Comparison of ENCODE assay signal across 1 cellular context in the genomic region with DNA sequence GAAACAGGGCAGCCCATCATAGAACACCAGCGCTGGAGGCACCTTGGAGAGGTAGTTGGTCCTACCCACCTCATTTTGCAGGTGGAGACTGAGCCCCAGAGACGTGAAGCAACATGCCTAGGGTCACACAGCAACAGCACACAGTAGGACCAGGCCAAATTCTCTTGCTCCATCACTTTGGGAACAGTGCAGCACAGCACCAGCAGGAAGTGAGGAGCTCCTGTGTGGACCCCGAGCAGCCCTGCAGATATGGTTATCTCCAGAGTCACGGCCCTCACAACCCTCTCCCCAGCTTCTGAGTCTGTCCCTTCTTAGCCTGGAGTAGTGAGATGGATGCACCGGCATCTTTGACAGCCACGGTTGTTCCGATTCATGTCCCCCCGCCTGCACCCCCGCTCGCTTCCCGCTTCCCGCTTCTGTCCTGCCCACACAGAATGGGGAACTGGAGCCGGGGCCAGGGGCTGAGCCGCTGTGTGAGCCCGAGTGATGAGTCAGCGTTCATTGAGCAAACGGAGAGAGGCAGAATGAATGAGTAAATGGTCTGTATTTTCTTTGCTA.
TF ChIP-seq lines count a peak whose summit lies in the region.

No MANE protein-coding gene starts in this region.

TF ChIP-seq in GM23338, 12 proteins besides CTCF, POLR2A, EP300 and RAD21 (continued from another document):
- TF ChIP-seq, protein P1, sequence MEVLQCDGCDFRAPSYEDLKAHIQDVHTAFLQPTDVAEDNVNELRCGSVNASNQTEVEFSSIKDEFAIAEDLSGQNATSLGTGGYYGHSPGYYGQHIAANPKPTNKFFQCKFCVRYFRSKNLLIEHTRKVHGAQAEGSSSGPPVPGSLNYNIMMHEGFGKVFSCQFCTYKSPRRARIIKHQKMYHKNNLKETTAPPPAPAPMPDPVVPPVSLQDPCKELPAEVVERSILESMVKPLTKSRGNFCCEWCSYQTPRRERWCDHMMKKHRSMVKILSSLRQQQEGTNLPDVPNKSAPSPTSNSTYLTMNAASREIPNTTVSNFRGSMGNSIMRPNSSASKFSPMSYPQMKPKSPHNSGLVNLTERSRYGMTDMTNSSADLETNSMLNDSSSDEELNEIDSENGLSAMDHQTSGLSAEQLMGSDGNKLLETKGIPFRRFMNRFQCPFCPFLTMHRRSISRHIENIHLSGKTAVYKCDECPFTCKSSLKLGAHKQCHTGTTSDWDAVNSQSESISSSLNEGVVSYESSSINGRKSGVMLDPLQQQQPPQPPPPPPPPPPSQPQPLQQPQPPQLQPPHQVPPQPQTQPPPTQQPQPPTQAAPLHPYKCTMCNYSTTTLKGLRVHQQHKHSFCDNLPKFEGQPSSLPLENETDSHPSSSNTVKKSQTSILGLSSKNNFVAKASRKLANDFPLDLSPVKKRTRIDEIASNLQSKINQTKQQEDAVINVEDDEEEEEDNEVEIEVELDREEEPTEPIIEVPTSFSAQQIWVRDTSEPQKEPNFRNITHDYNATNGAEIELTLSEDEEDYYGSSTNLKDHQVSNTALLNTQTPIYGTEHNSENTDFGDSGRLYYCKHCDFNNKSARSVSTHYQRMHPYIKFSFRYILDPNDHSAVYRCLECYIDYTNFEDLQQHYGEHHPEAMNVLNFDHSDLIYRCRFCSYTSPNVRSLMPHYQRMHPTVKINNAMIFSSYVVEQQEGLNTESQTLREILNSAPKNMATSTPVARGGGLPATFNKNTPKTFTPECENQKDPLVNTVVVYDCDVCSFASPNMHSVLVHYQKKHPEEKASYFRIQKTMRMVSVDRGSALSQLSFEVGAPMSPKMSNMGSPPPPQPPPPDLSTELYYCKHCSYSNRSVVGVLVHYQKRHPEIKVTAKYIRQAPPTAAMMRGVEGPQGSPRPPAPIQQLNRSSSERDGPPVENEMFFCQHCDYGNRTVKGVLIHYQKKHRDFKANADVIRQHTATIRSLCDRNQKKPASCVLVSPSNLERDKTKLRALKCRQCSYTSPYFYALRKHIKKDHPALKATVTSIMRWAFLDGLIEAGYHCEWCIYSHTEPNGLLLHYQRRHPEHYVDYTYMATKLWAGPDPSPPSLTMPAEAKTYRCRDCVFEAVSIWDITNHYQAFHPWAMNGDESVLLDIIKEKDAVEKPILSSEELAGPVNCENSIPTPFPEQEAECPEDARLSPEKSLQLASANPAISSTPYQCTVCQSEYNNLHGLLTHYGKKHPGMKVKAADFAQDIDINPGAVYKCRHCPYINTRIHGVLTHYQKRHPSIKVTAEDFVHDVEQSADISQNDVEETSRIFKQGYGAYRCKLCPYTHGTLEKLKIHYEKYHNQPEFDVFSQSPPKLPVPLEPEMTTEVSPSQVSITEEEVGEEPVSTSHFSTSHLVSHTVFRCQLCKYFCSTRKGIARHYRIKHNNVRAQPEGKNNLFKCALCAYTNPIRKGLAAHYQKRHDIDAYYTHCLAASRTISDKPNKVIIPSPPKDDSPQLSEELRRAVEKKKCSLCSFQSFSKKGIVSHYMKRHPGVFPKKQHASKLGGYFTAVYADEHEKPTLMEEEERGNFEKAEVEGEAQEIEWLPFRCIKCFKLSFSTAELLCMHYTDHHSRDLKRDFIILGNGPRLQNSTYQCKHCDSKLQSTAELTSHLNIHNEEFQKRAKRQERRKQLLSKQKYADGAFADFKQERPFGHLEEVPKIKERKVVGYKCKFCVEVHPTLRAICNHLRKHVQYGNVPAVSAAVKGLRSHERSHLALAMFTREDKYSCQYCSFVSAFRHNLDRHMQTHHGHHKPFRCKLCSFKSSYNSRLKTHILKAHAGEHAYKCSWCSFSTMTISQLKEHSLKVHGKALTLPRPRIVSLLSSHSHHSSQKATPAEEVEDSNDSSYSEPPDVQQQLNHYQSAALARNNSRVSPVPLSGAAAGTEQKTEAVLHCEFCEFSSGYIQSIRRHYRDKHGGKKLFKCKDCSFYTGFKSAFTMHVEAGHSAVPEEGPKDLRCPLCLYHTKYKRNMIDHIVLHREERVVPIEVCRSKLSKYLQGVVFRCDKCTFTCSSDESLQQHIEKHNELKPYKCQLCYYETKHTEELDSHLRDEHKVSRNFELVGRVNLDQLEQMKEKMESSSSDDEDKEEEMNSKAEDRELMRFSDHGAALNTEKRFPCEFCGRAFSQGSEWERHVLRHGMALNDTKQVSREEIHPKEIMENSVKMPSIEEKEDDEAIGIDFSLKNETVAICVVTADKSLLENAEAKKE (CRISPR knock-in tag; IDR thresholded peaks at IDR 0.05) = no peak
- TF ChIP-seq, protein P2, sequence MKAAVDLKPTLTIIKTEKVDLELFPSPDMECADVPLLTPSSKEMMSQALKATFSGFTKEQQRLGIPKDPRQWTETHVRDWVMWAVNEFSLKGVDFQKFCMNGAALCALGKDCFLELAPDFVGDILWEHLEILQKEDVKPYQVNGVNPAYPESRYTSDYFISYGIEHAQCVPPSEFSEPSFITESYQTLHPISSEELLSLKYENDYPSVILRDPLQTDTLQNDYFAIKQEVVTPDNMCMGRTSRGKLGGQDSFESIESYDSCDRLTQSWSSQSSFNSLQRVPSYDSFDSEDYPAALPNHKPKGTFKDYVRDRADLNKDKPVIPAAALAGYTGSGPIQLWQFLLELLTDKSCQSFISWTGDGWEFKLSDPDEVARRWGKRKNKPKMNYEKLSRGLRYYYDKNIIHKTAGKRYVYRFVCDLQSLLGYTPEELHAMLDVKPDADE (IDR thresholded peaks at IDR 0.05) = no peak
- no peak for TF ChIP-seq STAT1 (IDR thresholded peaks at IDR 0.05; ENCODE audit: unreplicated experiment)
- TF ChIP-seq CREB1 (CRISPR knock-in tag; IDR thresholded peaks at IDR 0.05; ENCODE audit: low read depth) = no peak
